In genomic region chr17:81487487-81488275, GRCh38 we compare ENCODE assay signal across 1 cellular context.
TF ChIP-seq lines count a peak whose summit lies in the region.

No MANE protein-coding gene starts in this region.

TF ChIP-seq in WTC11, 78 proteins besides CTCF, POLR2A, EP300 and RAD21 (continued from another document):
- TF ChIP-seq ZNF532 (CRISPR knock-in tag; IDR thresholded peaks at IDR 0.05; ENCODE audit: borderline replicate concordance), result no peak
- TF ChIP-seq ZNF423 (CRISPR knock-in tag; IDR thresholded peaks at IDR 0.05), result no peak
- TF ChIP-seq E2F1 (CRISPR knock-in tag; IDR thresholded peaks at IDR 0.05), result no peak
- TF ChIP-seq MYBL2 (CRISPR knock-in tag; IDR thresholded peaks at IDR 0.05), result 0 out of 2 replicates have a peak, but pooled peaks have one; percentile 59
- TF ChIP-seq ZNF416 (CRISPR knock-in tag; IDR thresholded peaks at IDR 0.05), result no peak
- TF ChIP-seq ZNF512 (CRISPR knock-in tag; IDR thresholded peaks at IDR 0.05; ENCODE audit: borderline replicate concordance), result no peak
- TF ChIP-seq MXD4 (CRISPR knock-in tag; IDR thresholded peaks at IDR 0.05; ENCODE audit: borderline replicate concordance), result no peak
- no peak for TF ChIP-seq ZNF671 (CRISPR knock-in tag; IDR thresholded peaks at IDR 0.05)
- no peak for TF ChIP-seq CBFB (CRISPR knock-in tag; IDR thresholded peaks at IDR 0.05; ENCODE audit: low read depth)
- peak; percentile 34; the same call in 1 of the 2 replicates for TF ChIP-seq TEAD1 (CRISPR knock-in tag; IDR thresholded peaks at IDR 0.05)
- TF ChIP-seq, protein P1, sequence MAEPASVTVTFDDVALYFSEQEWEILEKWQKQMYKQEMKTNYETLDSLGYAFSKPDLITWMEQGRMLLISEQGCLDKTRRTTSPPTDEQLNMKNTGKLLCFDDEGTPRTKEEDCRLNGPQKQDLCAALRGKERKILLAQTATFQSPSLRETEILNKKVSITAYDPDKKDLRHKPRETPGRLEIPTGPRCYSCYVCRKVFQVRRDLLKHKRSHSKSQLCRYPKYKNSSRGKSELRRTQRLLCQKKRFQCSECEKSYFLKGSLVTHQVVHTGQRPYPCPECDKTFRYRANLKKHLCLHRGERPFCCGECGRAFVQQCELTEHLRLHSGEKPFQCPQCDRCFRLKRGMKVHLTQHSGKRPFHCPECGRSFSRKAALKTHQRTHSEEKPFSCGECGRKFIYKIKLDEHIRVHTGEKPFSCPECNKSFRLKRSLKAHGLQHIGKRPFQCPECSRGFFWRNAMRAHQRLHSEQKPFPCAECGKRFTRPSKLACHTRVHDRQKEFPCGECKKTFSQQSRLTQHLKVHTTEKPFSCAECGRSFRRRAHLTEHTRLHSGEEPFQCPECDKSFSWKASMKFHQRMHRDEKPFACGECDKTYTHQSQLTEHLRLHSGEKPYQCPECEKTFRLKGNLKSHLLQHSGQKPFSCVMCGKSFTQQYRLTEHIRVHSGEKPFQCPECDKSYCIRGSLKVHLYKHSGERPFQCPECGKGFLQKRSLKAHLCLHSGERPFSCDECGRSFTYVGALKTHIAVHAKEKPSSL (CRISPR knock-in tag; conservative IDR thresholded peaks at IDR 0.05), result no peak
- no peak for TF ChIP-seq SMAD4 (CRISPR knock-in tag; IDR thresholded peaks at IDR 0.05)
- TF ChIP-seq GABPB1 (CRISPR knock-in tag; IDR thresholded peaks at IDR 0.05), result peak; percentile 44; the same call in 1 of the 2 replicates
- TF ChIP-seq, protein P2, sequence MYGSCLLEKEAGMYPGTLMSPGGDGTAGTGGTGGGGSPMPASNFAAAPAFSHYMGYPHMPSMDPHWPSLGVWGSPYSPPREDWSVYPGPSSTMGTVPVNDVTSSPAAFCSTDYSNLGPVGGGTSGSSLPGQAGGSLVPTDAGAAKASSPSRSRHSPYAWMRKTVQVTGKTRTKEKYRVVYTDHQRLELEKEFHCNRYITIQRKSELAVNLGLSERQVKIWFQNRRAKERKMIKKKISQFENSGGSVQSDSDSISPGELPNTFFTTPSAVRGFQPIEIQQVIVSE (CRISPR knock-in tag; IDR thresholded peaks at IDR 0.05; ENCODE audit: borderline replicate concordance), result no peak
- no peak for TF ChIP-seq ZNF263 (CRISPR knock-in tag; IDR thresholded peaks at IDR 0.05; ENCODE audit: low read depth)
- TF ChIP-seq FOXJ3 (CRISPR knock-in tag; IDR thresholded peaks at IDR 0.05; ENCODE audit: borderline replicate concordance), result no peak
- TF ChIP-seq RELA (CRISPR knock-in tag; IDR thresholded peaks at IDR 0.05; ENCODE audit: borderline replicate concordance), result no peak
- TF ChIP-seq NFE2L1 (CRISPR knock-in tag; IDR thresholded peaks at IDR 0.05), result peak; percentile 66; the same call in 1 of the 2 replicates
- TF ChIP-seq, protein P3, sequence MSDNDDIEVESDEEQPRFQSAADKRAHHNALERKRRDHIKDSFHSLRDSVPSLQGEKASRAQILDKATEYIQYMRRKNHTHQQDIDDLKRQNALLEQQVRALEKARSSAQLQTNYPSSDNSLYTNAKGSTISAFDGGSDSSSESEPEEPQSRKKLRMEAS (CRISPR knock-in tag; IDR thresholded peaks at IDR 0.05), result peak; percentile 83; the same call in 1 of the 2 replicates
- no peak for TF ChIP-seq ZNF232 (CRISPR knock-in tag; IDR thresholded peaks at IDR 0.05)
- TF ChIP-seq GRHL2 (CRISPR knock-in tag; IDR thresholded peaks at IDR 0.05; ENCODE audit: insufficient replicate concordance, severe bottlenecking), result no peak
- peak; percentile 83 for TF ChIP-seq TP53 (CRISPR knock-in tag; IDR thresholded peaks at IDR 0.05)
- 0 out of 2 replicates have a peak, but pooled peaks have one; percentile 39 for TF ChIP-seq NR3C1 (CRISPR knock-in tag; conservative IDR thresholded peaks at IDR 0.05; ENCODE audit: low read depth)
- peak; percentile 80 for TF ChIP-seq ETV6 (CRISPR knock-in tag; IDR thresholded peaks at IDR 0.05)
- TF ChIP-seq SP1 (CRISPR knock-in tag; conservative IDR thresholded peaks at IDR 0.05), result 0 out of 2 replicates have a peak, but pooled peaks have one; percentile 32
- no peak; the same call in 1 of the 2 replicates for TF ChIP-seq CREB1 (CRISPR knock-in tag; IDR thresholded peaks at IDR 0.05)
- no peak for TF ChIP-seq PRRX2 (CRISPR knock-in tag; IDR thresholded peaks at IDR 0.05)
- no peak for TF ChIP-seq JAZF1 (CRISPR knock-in tag; IDR thresholded peaks at IDR 0.05)
- TF ChIP-seq CREM (CRISPR knock-in tag; IDR thresholded peaks at IDR 0.05), result peak; percentile 29; the same call in 1 of the 2 replicates
- no peak for TF ChIP-seq AR (CRISPR knock-in tag; IDR thresholded peaks at IDR 0.05)
- TF ChIP-seq NR2C2 (CRISPR knock-in tag; IDR thresholded peaks at IDR 0.05), result no peak
- peak; percentile 22; the same call in 1 of the 2 replicates for TF ChIP-seq ZNF317 (CRISPR knock-in tag; IDR thresholded peaks at IDR 0.05; ENCODE audit: borderline replicate concordance, low read depth)
- TF ChIP-seq NFATC4 (CRISPR knock-in tag; IDR thresholded peaks at IDR 0.05), result no peak
- no peak for TF ChIP-seq ATF6 (CRISPR knock-in tag; IDR thresholded peaks at IDR 0.05)
- TF ChIP-seq, protein P4, sequence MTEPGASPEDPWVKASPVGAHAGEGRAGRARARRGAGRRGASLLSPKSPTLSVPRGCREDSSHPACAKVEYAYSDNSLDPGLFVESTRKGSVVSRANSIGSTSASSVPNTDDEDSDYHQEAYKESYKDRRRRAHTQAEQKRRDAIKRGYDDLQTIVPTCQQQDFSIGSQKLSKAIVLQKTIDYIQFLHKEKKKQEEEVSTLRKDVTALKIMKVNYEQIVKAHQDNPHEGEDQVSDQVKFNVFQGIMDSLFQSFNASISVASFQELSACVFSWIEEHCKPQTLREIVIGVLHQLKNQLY (CRISPR knock-in tag; IDR thresholded peaks at IDR 0.05), result no peak
- no peak for TF ChIP-seq USF1 (CRISPR knock-in tag; IDR thresholded peaks at IDR 0.05)
- no peak for TF ChIP-seq ZMAT4 (CRISPR knock-in tag; IDR thresholded peaks at IDR 0.05)
- TF ChIP-seq PRDM15 (CRISPR knock-in tag; IDR thresholded peaks at IDR 0.05), result no peak
